13 cellular contexts compared by ENCODE assay signal in the genomic region with DNA sequence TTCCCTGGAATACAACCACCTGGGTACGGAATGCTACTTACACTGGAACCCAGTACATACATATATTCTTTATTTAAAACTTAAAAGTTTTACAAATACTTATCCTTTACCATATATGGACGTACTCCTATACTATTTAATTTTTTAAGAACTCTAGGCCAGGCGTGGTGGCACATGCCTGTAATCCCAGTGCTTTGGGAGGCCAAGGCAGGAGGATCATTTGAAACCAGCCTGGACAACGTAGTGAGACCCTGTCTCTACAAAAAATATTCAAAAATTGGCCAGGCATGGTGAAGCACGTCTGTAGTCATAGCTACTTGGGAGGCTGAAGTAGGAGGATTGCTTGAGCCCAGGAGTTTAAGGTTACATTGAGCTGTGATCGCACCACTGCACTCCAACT. TPM values are rescaled to one million over a fixed set of nuclear protein-coding genes. Genes with fewer than 3 reads are reported as not detected.
DNase-seq lines count a peak whose midpoint lies in the region; ATAC-seq, FAIRE-seq and TF ChIP-seq lines count a peak whose summit lies in the region.
"Had no signal": no experiment of that assay in that cellular context is flagged by ENCODE, and none has a peak within 500 bp of the region (broad histone marks: within the 10 kb centered on the region; RNA-seq: fewer than 3 reads in every experiment).

No MANE protein-coding gene starts in this region.

- no peak for TF ChIP-seq RAD21 in HepG2 (CRISPR knock-in tag; IDR thresholded peaks at IDR 0.05)

- H3K4me3 Mint-ChIP-seq in immature natural killer cell: peak overlapping the region; percentile 23 to 98 (median 96)

- no peak for TF ChIP-seq POLR2A in HepG2 (IDR thresholded peaks at IDR 0.05; ENCODE audit: insufficient read depth in 1 of 2, low read depth in 2 of 2, low read length in 2 of 2)
- no peak for TF ChIP-seq POLR2A in right lobe of liver (IDR thresholded peaks at IDR 0.05)

- in situ Hi-C loops in HepG2 (cut with HindIII; ENCODE audit: extremely low pct_ligation_motif_present, low pct_unique_long_range_greater_than_20kb): no loop called here

- H3K4me1 ChIP-seq in HepG2 (ENCODE audit: insufficient read depth, low read length) (peaks cover 19% of the 10 kb centered on the region), right lobe of liver (peaks cover 0 to 13% (median 6%) of the 10 kb centered on the region in 4 donors)

- H3K27me3 ChIP-seq in HepG2 (ENCODE audit: control insufficient read depth in 1 of 2, insufficient read depth in 2 of 2, low read length in 2 of 2) (no peaks in the 10 kb centered on the region), right lobe of liver (no peaks in the 10 kb centered on the region), SU-DHL-6 (ENCODE audit: low read length) (no peaks in the 10 kb centered on the region)

- peaks cover 1 to 4% (median 3%) of the 10 kb centered on the region in 3 donors for H3K27me3 Mint-ChIP-seq in immature natural killer cell (ENCODE audit: low read depth in 3 of 3)
- H3K27me3 Mint-ChIP-seq: dendritic cell treated with granulocyte-macrophage colony-stimulating factor and Interleukin-4, amounts not matched to agents 40 ng/mL and 50 ng/mL, for 4 days had no signal

- WGBS in HepG2 (ENCODE audit: low lambda C conversion rate): 87% methylated on average over 6 of the region's 6 CpGs
- 92% methylated on average over 6 of the region's 6 CpGs for WGBS in right lobe of liver (ENCODE audit: insufficient coverage, low coverage, low lambda C conversion rate, missing lambda C conversion rate)

- H4K20me1 ChIP-seq in HepG2 (ENCODE audit: insufficient read depth, low read length) (peaks cover 2% of the 10 kb centered on the region; the same call in 1 of the 2 replicates), SU-DHL-6 (ENCODE audit: low read depth, low read length) (no peaks in the 10 kb centered on the region)

- TF ChIP-seq CTCF in HepG2 (CRISPR knock-in tag; IDR thresholded peaks at IDR 0.05) (no peak), right lobe of liver (IDR thresholded peaks at IDR 0.05) (no peak), SU-DHL-6 (IDR thresholded peaks at IDR 0.05; ENCODE audit: insufficient read depth, low read length, poor library complexity, severe bottlenecking) (no peak), GM10266 (IDR thresholded peaks at IDR 0.05; ENCODE audit: control insufficient read depth, insufficient read depth, low read depth, missing control alignments) (no peak)

- ATAC-seq in HepG2: no peak
- ATAC-seq in right lobe of liver: no peak
- ATAC-seq in GM18520 (IDR thresholded peaks at IDR 0.05; ENCODE audit: unreplicated experiment): no peak
- ATAC-seq: Right ventricle myocardium inferior had no signal

- H3K9me2 ChIP-seq in SU-DHL-6 (replicated peaks; ENCODE audit: insufficient read depth, low read length): no peaks in the 10 kb centered on the region

- intact Hi-C loops in HepG2 (cut with micrococcal nuclease; ENCODE audit: unreplicated experiment) (no loop called here), right lobe of liver (cut with DNase I) (no loop called here)

- peaks cover 3% of the 10 kb centered on the region; the same call in 1 of the 2 replicates for H3F3A ChIP-seq in SU-DHL-6 (ENCODE audit: insufficient read depth)

- CTCF ChIA-PET in HepG2 (lab: Yijun Ruan, JAX; ENCODE audit: low intra/inter-chr PET ratio, low total read pairs): no interaction called here

- H3K27ac Mint-ChIP-seq in immature natural killer cell: no peak overlapping the region
- H3K27ac Mint-ChIP-seq: activated naive CD4-positive, alpha-beta T cell treated with anti-CD3 and anti-CD28 coated beads for 36 hours had no signal

- H3K4me3 ChIP-seq in HepG2 (replicated peaks in 1 of 3; ENCODE audit: insufficient read depth in 1 of 3, low read depth in 2 of 3, low read length in 3 of 3): peak overlapping the region in 1 of 3 experiments; percentile 76; a peak in 3 of 6 replicates
- H3K4me3 ChIP-seq in right lobe of liver: no peak overlapping the region
- H3K4me3 ChIP-seq in SU-DHL-6 (ENCODE audit: insufficient read depth, low read length, poor library complexity, severe bottlenecking): no peak overlapping the region

- H3K79me2 ChIP-seq in HepG2 (ENCODE audit: insufficient read depth, low read length): peaks cover 30% of the 10 kb centered on the region
- peaks cover 39% of the 10 kb centered on the region for H3K79me2 ChIP-seq in SU-DHL-6 (ENCODE audit: insufficient read depth, low read length)

- TF ChIP-seq EP300 in HepG2 (IDR thresholded peaks at IDR 0.05; ENCODE audit: low read depth in 2 of 2, low read length in 2 of 2): no peak
- TF ChIP-seq EP300 in HepG2 (CRISPR knock-in tag; IDR thresholded peaks at IDR 0.05; ENCODE audit: borderline replicate concordance): no peak

- DNase-seq in HepG2 (ENCODE audit: low spot score) (no peak), right lobe of liver (no peak), immature natural killer cell (no peak), GM10266 (ENCODE audit: extremely low spot score) (no peak), cortex of kidney (lab: John Stamatoyannopoulos, UW) (no peak)
- DNase-seq in activated CD8-positive, alpha-beta memory T cell treated with anti-CD3 and anti-CD28 coated beads for 24 hours: no peak
- DNase-seq: activated naive CD4-positive, alpha-beta T cell treated with anti-CD3 and anti-CD28 coated beads for 36 hours; GF-D8; NCI-H345 had no signal

- peaks cover 9 to 28% (median 24%) of the 10 kb centered on the region in 3 donors for H3K36me3 Mint-ChIP-seq in immature natural killer cell

- H3K9ac ChIP-seq in HepG2 (ENCODE audit: insufficient read depth, low read depth, low read length): peak overlapping the region; percentile 25
- H3K9ac ChIP-seq in SU-DHL-6 (ENCODE audit: low read length): no peak overlapping the region

- H3K4me2 ChIP-seq in HepG2 (ENCODE audit: low read depth, low read length) (peak overlapping the region; percentile 80), SU-DHL-6 (ENCODE audit: low read depth, low read length, poor library complexity, severe bottlenecking) (peak overlapping the region; percentile 84)

- POLR2A ChIA-PET in HepG2 (lab: Yijun Ruan, JAX): no interaction called here

- FAIRE-seq in HepG2 (lab: Jason Lieb, UNC): no peak

- H3K4me1 Mint-ChIP-seq in immature natural killer cell: peaks cover 33 to 50% of the 10 kb centered on the region in 2 donors

- no TSS peak for BruUV-seq in HepG2 (replicated peaks; lab: Mats Ljungman, UMichigan)

- H2AFZ ChIP-seq in HepG2 (ENCODE audit: low read length): no peak overlapping the region
- no peak overlapping the region for H2AFZ ChIP-seq in SU-DHL-6 (ENCODE audit: low read depth, low read length, severe bottlenecking)

- peaks cover 7 to 26% of the 10 kb centered on the region in 2 experiments for H3K36me3 ChIP-seq in HepG2 (replicated peaks in 1 of 2; ENCODE audit: control insufficient read depth in 1 of 2, insufficient read depth in 2 of 2, low read length in 2 of 2)
- H3K36me3 ChIP-seq in right lobe of liver: peaks cover 3 to 27% (median 7%) of the 10 kb centered on the region in 4 donors
- H3K36me3 ChIP-seq in SU-DHL-6 (ENCODE audit: low read length): peaks cover 10% of the 10 kb centered on the region; the same call in 1 of the 2 replicates

- H3K27ac ChIP-seq in HepG2 (ENCODE audit: extremely low read length, insufficient read depth, low read length): no peak overlapping the region
- H3K27ac ChIP-seq in right lobe of liver: no peak overlapping the region
- H3K27ac ChIP-seq in SU-DHL-6 (ENCODE audit: low read depth, low read length): no peak overlapping the region

- no peaks in the 10 kb centered on the region for H3K9me3 Mint-ChIP-seq in immature natural killer cell
- H3K9me3 Mint-ChIP-seq: activated naive CD4-positive, alpha-beta T cell treated with anti-CD3 and anti-CD28 coated beads for 36 hours; dendritic cell treated with granulocyte-macrophage colony-stimulating factor and Interleukin-4, amounts not matched to agents 40 ng/mL and 50 ng/mL, for 4 days had no signal

- H3K9me3 ChIP-seq in HepG2 (ENCODE audit: low read length) (no peaks in the 10 kb centered on the region), right lobe of liver (no peaks in the 10 kb centered on the region), SU-DHL-6 (ENCODE audit: insufficient read depth, low read length) (no peaks in the 10 kb centered on the region)

RNA-seq across cellular contexts. Expression of gene RBM28, which starts 2.0 kb away (rescaled TPM):
- 49.0 and 61.2 TPM in 2 replicates for total RNA-seq in HepG2 (2016; rRNA removed; fragmentation: Illumina TruSeq; extraction: Trizol)
- 7.3 and 8.4 TPM in 2 replicates for total RNA-seq in HepG2 (2016; cell fraction: cytosol; rRNA removed; fragmentation: Illumina TruSeq; extraction: Trizol; ENCODE audit: low read depth)
- total RNA-seq in HepG2 (2016; cell fraction: insoluble cytoplasmic fraction; rRNA removed; fragmentation: Illumina TruSeq; extraction: Trizol): 50.4 and 59.7 TPM in 2 replicates
- 6.4 and 9.5 TPM in 2 replicates for total RNA-seq in HepG2 (2016; cell fraction: membrane; rRNA removed; fragmentation: Illumina TruSeq; extraction: Trizol)
- 41.5 and 46.2 TPM in 2 replicates for total RNA-seq in HepG2 (2016; cell fraction: nucleus; rRNA removed; fragmentation: Illumina TruSeq; extraction: Trizol)
- 20.3 and 20.5 TPM in 2 replicates for polyA plus RNA-seq in HepG2 (2011; rRNA removed)
- 10.7 and 11.3 TPM in 2 replicates for polyA plus RNA-seq in HepG2 (2011; cell fraction: cytosol; rRNA removed)
- 43.8 and 49.7 TPM in 2 replicates for polyA plus RNA-seq in HepG2 (2011; cell fraction: nucleus; rRNA removed)
- polyA plus RNA-seq in HepG2 (2012): 33.1 and 42.8 TPM in 2 replicates
- polyA plus RNA-seq in HepG2 (2016; cell fraction: cytosol; fragmentation: Illumina TruSeq; extraction: Trizol; ENCODE audit: low read depth): 1.6 and 1.9 TPM in 2 replicates
- polyA plus RNA-seq in HepG2 (2016; cell fraction: insoluble cytoplasmic fraction; fragmentation: Illumina TruSeq; extraction: Trizol; ENCODE audit: low read depth): 54.9 and 57.4 TPM in 2 replicates
- polyA plus RNA-seq in HepG2 (2016; cell fraction: membrane; fragmentation: Illumina TruSeq; extraction: Trizol; ENCODE audit: low read depth): 3.8 and 5.7 TPM in 2 replicates
- polyA plus RNA-seq in HepG2 (2016; cell fraction: nucleus; fragmentation: Illumina TruSeq; extraction: Trizol; ENCODE audit: insufficient read depth, low read depth): 82.8 and 85.5 TPM in 2 replicates
- polyA minus RNA-seq in HepG2 (2011; rRNA and poly(A)+ RNA removed; ENCODE audit: low replicate concordance): 8.3 and 17.5 TPM in 2 replicates
- 9.8 and 11.3 TPM in 2 replicates for polyA minus RNA-seq in HepG2 (2011; cell fraction: cytosol; rRNA and poly(A)+ RNA removed)
- 21.2 and 29.0 TPM in 2 replicates for polyA minus RNA-seq in HepG2 (2011; cell fraction: nucleus; rRNA and poly(A)+ RNA removed)
- 10 to 100 TPM in 5 of 6 experiments, 1 to 10 TPM in 1; 9.0 to 17.4 (median 11.1) TPM for total RNA-seq in right lobe of liver
- 10 to 100 TPM in 1 of 3 donors, 1 to 10 TPM in 2; 3.0 to 14.1 (median 7.5) TPM for polyA plus RNA-seq in immature natural killer cell

RNA-seq across cellular contexts. Expression of gene PRRT4, which starts 19.8 kb away (rescaled TPM):
- not detected in 2 replicates for total RNA-seq in HepG2 (2016; rRNA removed; fragmentation: Illumina TruSeq; extraction: Trizol)
- total RNA-seq in HepG2 (2016; cell fraction: cytosol; rRNA removed; fragmentation: Illumina TruSeq; extraction: Trizol; ENCODE audit: low read depth): not detected in 2 replicates
- not detected in 2 replicates for total RNA-seq in HepG2 (2016; cell fraction: insoluble cytoplasmic fraction; rRNA removed; fragmentation: Illumina TruSeq; extraction: Trizol)
- total RNA-seq in HepG2 (2016; cell fraction: membrane; rRNA removed; fragmentation: Illumina TruSeq; extraction: Trizol): not detected in 2 replicates
- total RNA-seq in HepG2 (2016; cell fraction: nucleus; rRNA removed; fragmentation: Illumina TruSeq; extraction: Trizol): not detected in 2 replicates
- not detected in 2 replicates for polyA plus RNA-seq in HepG2 (2011; rRNA removed)
- polyA plus RNA-seq in HepG2 (2011; cell fraction: cytosol; rRNA removed): not detected in 2 replicates
- 0.06 TPM in 1 of 2 replicates, not detected in the other for polyA plus RNA-seq in HepG2 (2011; cell fraction: nucleus; rRNA removed)
- polyA plus RNA-seq in HepG2 (2012): 0.07 TPM in 1 of 2 replicates, not detected in the other
- not detected in 2 replicates for polyA plus RNA-seq in HepG2 (2016; cell fraction: cytosol; fragmentation: Illumina TruSeq; extraction: Trizol; ENCODE audit: low read depth)
- not detected in 2 replicates for polyA plus RNA-seq in HepG2 (2016; cell fraction: insoluble cytoplasmic fraction; fragmentation: Illumina TruSeq; extraction: Trizol; ENCODE audit: low read depth)
- not detected in 2 replicates for polyA plus RNA-seq in HepG2 (2016; cell fraction: membrane; fragmentation: Illumina TruSeq; extraction: Trizol; ENCODE audit: low read depth)
- not detected in 2 replicates for polyA plus RNA-seq in HepG2 (2016; cell fraction: nucleus; fragmentation: Illumina TruSeq; extraction: Trizol; ENCODE audit: insufficient read depth, low read depth)
- polyA minus RNA-seq in HepG2 (2011; rRNA and poly(A)+ RNA removed; ENCODE audit: low replicate concordance): not detected in 2 replicates
- not detected in 2 replicates for polyA minus RNA-seq in HepG2 (2011; cell fraction: cytosol; rRNA and poly(A)+ RNA removed)
- polyA minus RNA-seq in HepG2 (2011; cell fraction: nucleus; rRNA and poly(A)+ RNA removed): not detected in 2 replicates
- under 1 TPM in 4 of 6 experiments, not detected in 2; 0.11 to 0.32 (median 0.18) TPM for total RNA-seq in right lobe of liver
- under 1 TPM in 1 of 3 donors, not detected in 2; 0.08 TPM for polyA plus RNA-seq in immature natural killer cell
